ENCODE assay signal across 28 cellular contexts in the genomic region with DNA sequence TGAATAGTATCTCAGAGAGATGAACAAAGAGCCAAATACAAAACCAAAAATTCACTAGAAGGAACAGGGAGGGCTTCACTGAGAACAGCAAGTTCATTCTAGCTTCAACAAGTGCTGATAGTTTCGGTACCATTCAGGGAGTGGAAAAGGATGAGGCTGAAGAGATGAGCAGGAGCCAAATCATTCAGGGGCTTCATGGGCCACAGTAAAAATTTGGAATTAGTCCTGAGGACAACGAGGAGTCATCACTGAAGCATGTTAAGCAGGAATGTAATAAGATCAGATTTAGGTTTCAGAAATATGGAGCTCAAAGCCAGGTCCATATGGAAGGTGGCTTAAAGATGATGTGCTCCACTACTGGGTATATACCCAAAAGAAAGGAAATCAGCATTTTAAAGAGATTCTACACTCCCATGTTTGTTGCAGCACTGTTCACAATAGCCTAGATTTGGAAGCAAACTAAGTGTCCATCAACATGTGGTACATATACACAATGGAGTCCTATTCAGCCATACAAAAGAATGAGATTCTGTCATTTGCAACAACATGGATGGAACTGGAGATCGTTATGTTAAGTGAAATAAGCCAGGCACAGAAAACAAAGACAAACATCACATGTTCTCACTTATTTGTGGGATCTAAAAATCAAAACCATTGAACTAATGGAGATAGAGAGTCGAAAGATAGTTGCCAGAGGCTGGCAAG.
A peak's percentile ranks its signal among the peaks of the same experiment; 100 is the strongest.
DNase-seq lines count a peak whose midpoint lies in the region; ATAC-seq and TF ChIP-seq lines count a peak whose summit lies in the region.
"Had no signal": no experiment of that assay in that cellular context is flagged by ENCODE, and none has a peak within 500 bp of the region (broad histone marks: within the 10 kb centered on the region; RNA-seq: fewer than 3 reads in every experiment).

No MANE protein-coding gene starts in this region.

- peaks cover 20% of the 10 kb centered on the region for H3K4me1 ChIP-seq in Loucy (ENCODE audit: insufficient read depth, low read length, poor library complexity, severe bottlenecking)
- H3K4me1 ChIP-seq: pancreas, spleen had no signal

- TF ChIP-seq CTCF in Loucy (conservative IDR thresholded peaks at IDR 0.05; ENCODE audit: low read length) = no peak

- no peaks in the 10 kb centered on the region for H4K20me1 ChIP-seq in Loucy (ENCODE audit: insufficient read depth, low read length, poor library complexity, severe bottlenecking)

- no peaks in the 10 kb centered on the region for H3K9me3 ChIP-seq in Loucy (ENCODE audit: insufficient read depth, low read depth, low read length)
- H3K9me3 ChIP-seq: pancreas, spleen, tibial artery had no signal

- H3K4me2 ChIP-seq in Loucy (ENCODE audit: low read depth, low read length, poor library complexity, severe bottlenecking) = no peak overlapping the region
- H3K4me2 ChIP-seq: PC-9 had no signal

- ATAC-seq in HG02623 (IDR thresholded peaks at IDR 0.05; ENCODE audit: unreplicated experiment) (no peak), HG03571 (IDR thresholded peaks at IDR 0.05; ENCODE audit: unreplicated experiment) (no peak), GM19023 (IDR thresholded peaks at IDR 0.05; ENCODE audit: unreplicated experiment) (no peak)
- ATAC-seq: activated T-helper 17 cell treated with anti-CD3 and anti-CD28 coated beads, Interleukin-2, amount 50 U/mL, for 72 hours; CD8-positive, alpha-beta T cell; pancreas; Right ventricle myocardium inferior; stimulated activated naive CD8-positive, alpha-beta T cell treated with anti-CD3 and anti-CD28 coated beads, Interleukin-15, amount 100 ng/mL, for 72 hours had no signal

- H3K27me3 ChIP-seq in Loucy (ENCODE audit: insufficient read depth, low read length, poor library complexity, severe bottlenecking) = no peaks in the 10 kb centered on the region
- H3K27me3 ChIP-seq: tibial artery had no signal

- no peaks in the 10 kb centered on the region for H3F3A ChIP-seq in Loucy (ENCODE audit: low read depth)

- no peak overlapping the region for H3K4me3 ChIP-seq in Loucy (ENCODE audit: low read length, poor library complexity, severe bottlenecking)
- H3K4me3 ChIP-seq: pancreas, PC-9, spleen, tibial artery had no signal

- DNase-seq in Ammon's horn (ENCODE audit: low spot score) (peak; percentile 73), caudate nucleus (lab: John Stamatoyannopoulos, UW) (peak in 7 of 61 donors; percentile 28 to 70 (median 31)), midbrain (lab: John Stamatoyannopoulos, UW) (peak; percentile 82), NCI-H748 treated with DMSO at 0.1 percent for 48 hours (lab: John Stamatoyannopoulos, UW) (no peak)
- DNase-seq: activated CD4-positive, alpha-beta memory T cell treated with anti-CD3 and anti-CD28 coated beads for 36 hours; activated CD4-positive, alpha-beta T cell treated with anti-CD3 and anti-CD28 coated beads for 1 hour; activated CD8-positive, alpha-beta memory T cell treated with anti-CD3 and anti-CD28 coated beads, Interleukin-2, amount 50 U/mL, for 48 hours; activated naive CD4-positive, alpha-beta T cell treated with anti-CD3 and anti-CD28 coated beads, Interleukin-2, amount 10 ng/mL, durations not matched to agents 7 days and 5 days; amniotic stem cell; CD8-positive, alpha-beta T cell; immature natural killer cell; KBM-7; MM.1S; NCI-H1105 treated with DMSO at 0.1 percent for 48 hours; NCI-H1930; NCI-H524 treated with DMSO at 0.1 percent for 48 hours; pancreas; PC-9; spleen; stimulated activated CD4-positive, alpha-beta T cell treated with anti-CD3 and anti-CD28 coated beads, Interleukin-2, amount 100 ng/mL, for 48 hours; stimulated activated naive CD8-positive, alpha-beta T cell treated with anti-CD3 and anti-CD28 coated beads, Interleukin-15, amount 100 ng/mL, for 72 hours; tibial artery had no signal

- H3K27ac ChIP-seq in caudate nucleus (ENCODE audit: low read depth, low read length) = peak overlapping the region; percentile 95
- H3K27ac ChIP-seq: pancreas, PC-9, spleen, tibial artery had no signal

- H3K36me3 ChIP-seq in Loucy (ENCODE audit: insufficient read depth, low read length) = no peaks in the 10 kb centered on the region
- H3K36me3 ChIP-seq: pancreas, spleen, tibial artery had no signal

- no peak overlapping the region for H2AFZ ChIP-seq in Loucy (ENCODE audit: low read length)
- H2AFZ ChIP-seq: PC-9 had no signal

- H3K79me2 ChIP-seq in Loucy (ENCODE audit: insufficient read depth, low read length) = no peaks in the 10 kb centered on the region

- peak overlapping the region; percentile 9 for H3K9ac ChIP-seq in Loucy (ENCODE audit: low read depth, low read length, poor library complexity, severe bottlenecking)

- H3K9me2 ChIP-seq in Loucy (replicated peaks; ENCODE audit: low read depth, low read length) = no peaks in the 10 kb centered on the region
